In the genomic region with DNA sequence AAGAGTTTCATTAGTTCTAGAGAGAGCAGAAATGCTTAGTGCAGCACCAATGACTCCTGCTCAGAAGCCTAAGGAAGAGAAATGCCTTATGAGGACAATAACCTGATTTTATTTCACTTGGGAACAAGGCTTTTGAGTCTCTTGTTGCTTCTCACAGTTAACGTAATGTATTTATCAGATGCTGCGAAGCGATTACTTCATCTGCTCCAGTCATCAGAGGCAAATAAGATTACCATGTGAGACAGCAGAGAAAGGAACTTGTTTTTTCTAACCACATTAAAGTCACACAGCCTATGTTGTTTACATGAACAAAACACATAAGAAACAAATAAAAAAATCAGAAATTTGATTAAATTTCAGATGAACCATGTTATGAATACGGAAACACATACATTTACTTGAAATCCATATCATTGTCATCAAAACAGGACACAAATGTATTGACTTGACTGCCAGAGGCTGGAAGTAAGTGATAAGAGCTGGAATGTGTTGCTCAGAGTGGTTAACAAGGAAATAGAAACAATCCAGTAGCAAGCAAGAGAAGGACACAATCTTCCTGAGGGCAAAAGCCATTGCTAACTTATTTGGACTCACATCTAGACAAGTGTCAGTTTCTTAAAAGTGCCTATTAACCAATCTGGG, we compare ENCODE assay signal across 29 cellular contexts.
A peak's percentile ranks its signal among the peaks of the same experiment; 100 is the strongest.
DNase-seq lines count a peak whose midpoint lies in the region; ATAC-seq and TF ChIP-seq lines count a peak whose summit lies in the region.
"Had no signal": no experiment of that assay in that cellular context is flagged by ENCODE, and none has a peak within 500 bp of the region (broad histone marks: within the 10 kb centered on the region; RNA-seq: fewer than 3 reads in every experiment).

No MANE protein-coding gene starts in this region.

- in situ Hi-C loops in brain microvascular endothelial cell (cut with HindIII; ENCODE audit: low pct_ligation_motif_present, low sequenced_read_pairs): no loop called here

- peaks cover 0 to 11% (median 4%) of the 10 kb centered on the region in 11 donors for H3K9me3 ChIP-seq in heart right ventricle
- H3K9me3 ChIP-seq in right cardiac atrium (ENCODE audit: control insufficient read depth, low read length): no peaks in the 10 kb centered on the region
- H3K9me3 ChIP-seq in subcutaneous abdominal adipose tissue (ENCODE audit: control insufficient read depth in 5 of 5, low read length in 5 of 5): peaks cover 0 to 5% (median 3%) of the 10 kb centered on the region in 5 donors
- H3K9me3 ChIP-seq in mucosa of descending colon: no peaks in the 10 kb centered on the region
- no peaks in the 10 kb centered on the region for H3K9me3 ChIP-seq in ascending aorta
- H3K9me3 ChIP-seq: breast epithelium, ovary, thoracic aorta had no signal

- no peak for TF ChIP-seq CTCF in heart right ventricle (IDR thresholded peaks at IDR 0.05)
- TF ChIP-seq CTCF in brain microvascular endothelial cell (IDR thresholded peaks at IDR 0.05; ENCODE audit: low read depth, low read length, missing control alignments): no peak
- no peak for TF ChIP-seq CTCF in mucosa of descending colon (IDR thresholded peaks at IDR 0.05)
- no peak for TF ChIP-seq CTCF in ascending aorta (IDR thresholded peaks at IDR 0.05)

- peak overlapping the region; percentile 3 to 83 (median 41) for H3K27ac ChIP-seq in heart right ventricle
- H3K27ac ChIP-seq in right cardiac atrium (ENCODE audit: low read length): no peak overlapping the region
- H3K27ac ChIP-seq in brain microvascular endothelial cell: no peak overlapping the region
- H3K27ac ChIP-seq in subcutaneous abdominal adipose tissue (ENCODE audit: low read depth, low read length): peak overlapping the region; percentile 14
- no peak overlapping the region for H3K27ac ChIP-seq in ascending aorta
- H3K27ac ChIP-seq: breast epithelium, epithelial cell of prostate, HL-60, ovary, PC-9, thoracic aorta had no signal

- no peak for DNase-seq in heart right ventricle
- no peak for DNase-seq in right cardiac atrium
- peak; percentile 15 for DNase-seq in brain microvascular endothelial cell
- peak; percentile 33 for DNase-seq in iPS-NIHi11 (ENCODE audit: low spot score)
- DNase-seq in mucosa of descending colon: no peak
- DNase-seq in ascending aorta (ENCODE audit: low spot score in 2 of 2): no peak
- DNase-seq: activated CD4-positive, alpha-beta memory T cell treated with anti-CD3 and anti-CD28 coated beads for 36 hours; activated CD4-positive, alpha-beta T cell treated with anti-CD3 and anti-CD28 coated beads for 1 hour; activated naive CD4-positive, alpha-beta T cell treated with Interleukin-2 at 50 U/mL for 16 hours; activated T-cell treated with anti-CD3 and anti-CD28 coated beads, Interleukin-2, amount 50 U/mL, for 72 hours; CD4-positive, CD25-positive, alpha-beta regulatory T cell; DND-41; KG1; kidney glomerular epithelial cell; mammary epithelial cell; NCI-H1105; NCI-H187; NCI-H524; NK-92 treated with Interleukin-12 subunit alpha and Interleukin-12 subunit beta, amount 100 ng/mL, for 24 hours; ovary; PC-9; small intestine; stimulated activated CD4-positive, alpha-beta T cell treated with anti-CD3 and anti-CD28 coated beads, Interleukin-2, amount 100 ng/mL, for 24 hours had no signal

- peak in 5 of 8 donors; percentile 8 to 54 (median 19) for ATAC-seq in heart right ventricle
- no peak for ATAC-seq in right cardiac atrium
- no peak for ATAC-seq in GM21737 (IDR thresholded peaks at IDR 0.05; ENCODE audit: unreplicated experiment)
- ATAC-seq in mucosa of descending colon: no peak
- ATAC-seq: activated T-cell treated with anti-CD3 and anti-CD28 coated beads, Interleukin-2, amount 50 U/mL, for 72 hours had no signal

- peaks cover 37 to 86% (median 74%) of the 10 kb centered on the region in 9 donors for H3K4me1 ChIP-seq in heart right ventricle
- H3K4me1 ChIP-seq in right cardiac atrium (ENCODE audit: control insufficient read depth, insufficient read depth, low read length): peaks cover 10% of the 10 kb centered on the region
- peaks cover 0 to 54% (median 33%) of the 10 kb centered on the region in 5 donors for H3K4me1 ChIP-seq in subcutaneous abdominal adipose tissue (ENCODE audit: control insufficient read depth in 5 of 5, insufficient read depth in 5 of 5, low read length in 5 of 5)
- no peaks in the 10 kb centered on the region for H3K4me1 ChIP-seq in mucosa of descending colon (ENCODE audit: low read depth)
- peaks cover 0 to 17% of the 10 kb centered on the region in 2 donors for H3K4me1 ChIP-seq in ascending aorta

- no peak overlapping the region for H3K9ac ChIP-seq in subcutaneous abdominal adipose tissue (ENCODE audit: low read length in 5 of 5)

- 18% methylated on average over 4 of the region's 4 CpGs for WGBS in heart right ventricle, 2 donors
- WGBS in right cardiac atrium: 20% methylated on average over 4 of the region's 4 CpGs

- intact Hi-C loops in heart right ventricle (cut with DNase I): loop anchor here in 1 of 10 donors (10.0 kb wide), 1 partner anchor 49 kb away; no protein-coding TSS in a partner anchor
- intact Hi-C loops in right cardiac atrium (cut with DNase I): no loop called here
- intact Hi-C loops in mucosa of descending colon (cut with DNase I, micrococcal nuclease): no loop called here
- intact Hi-C loops in ascending aorta (cut with DNase I): no loop called here

- H3K36me3 ChIP-seq in heart right ventricle (no peaks in the 10 kb centered on the region), brain microvascular endothelial cell (replicated peaks) (no peaks in the 10 kb centered on the region), subcutaneous abdominal adipose tissue (ENCODE audit: control insufficient read depth in 5 of 5, insufficient read depth in 5 of 5, low read length in 5 of 5) (no peaks in the 10 kb centered on the region), mucosa of descending colon (ENCODE audit: low read depth) (no peaks in the 10 kb centered on the region), ascending aorta (peaks cover 0 to 4% of the 10 kb centered on the region in 2 donors)
- H3K36me3 ChIP-seq: breast epithelium, ovary, thoracic aorta had no signal

- H3K27me3 ChIP-seq in heart right ventricle (no peaks in the 10 kb centered on the region), right cardiac atrium (ENCODE audit: control insufficient read depth, insufficient read depth) (no peaks in the 10 kb centered on the region), brain microvascular endothelial cell (replicated peaks) (no peaks in the 10 kb centered on the region), subcutaneous abdominal adipose tissue (ENCODE audit: control insufficient read depth in 5 of 5, insufficient read depth in 4 of 5, low read length in 5 of 5) (no peaks in the 10 kb centered on the region), ascending aorta (no peaks in the 10 kb centered on the region)
- H3K27me3 ChIP-seq: breast epithelium, ovary had no signal

- H3K4me3 ChIP-seq in heart right ventricle (no peak overlapping the region), right cardiac atrium (ENCODE audit: low read length) (no peak overlapping the region), brain microvascular endothelial cell (ENCODE audit: low read depth, low read length) (no peak overlapping the region), subcutaneous abdominal adipose tissue (ENCODE audit: low read depth in 1 of 5, low read length in 5 of 5) (no peak overlapping the region), mucosa of descending colon (no peak overlapping the region), ascending aorta (no peak overlapping the region)
- H3K4me3 ChIP-seq: breast epithelium, ovary, PC-9, thoracic aorta had no signal

Comparison
In these comparisons a context has a peak if more than half of its experiments do, and no peak if none do; other contexts are left out.
1. ATAC-seq: peak in heart right ventricle (5 of 8); none in right cardiac atrium (0 of 2), GM21737 (single experiment) and mucosa of descending colon (single experiment).
2. H3K27ac ChIP-seq: peak in heart right ventricle (10 of 10) and subcutaneous abdominal adipose tissue (single experiment); none in right cardiac atrium (single experiment), brain microvascular endothelial cell (single experiment) and ascending aorta (0 of 2).
3. DNase-seq: peak in brain microvascular endothelial cell (single experiment) and iPS-NIHi11 (single experiment); none in heart right ventricle (0 of 2), right cardiac atrium (0 of 3), mucosa of descending colon (0 of 3) and ascending aorta (0 of 2).